ENCODE assay signal across 12 cellular contexts in the genomic region with DNA sequence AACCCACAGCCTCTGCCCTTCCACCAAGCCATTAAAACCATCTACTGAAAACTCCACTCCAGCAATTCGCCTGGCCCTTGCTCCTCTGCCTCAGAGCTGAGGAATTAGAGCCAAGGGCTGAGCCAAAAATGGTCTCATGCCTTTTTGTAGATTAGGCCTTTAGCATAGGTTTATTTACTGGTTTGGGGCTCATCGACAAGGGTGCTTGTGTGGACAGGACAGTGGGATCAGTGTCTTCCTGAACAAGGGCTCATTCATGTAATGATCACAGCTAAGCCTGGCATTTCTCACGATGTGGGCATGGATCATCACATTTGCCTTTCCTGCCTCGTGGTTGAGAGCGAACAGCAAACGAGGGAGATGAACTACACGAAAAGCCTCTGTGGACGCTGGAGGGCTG. TPM values are rescaled to one million over a fixed set of nuclear protein-coding genes. Genes with fewer than 3 reads are reported as not detected.
"Had no signal": no experiment of that assay in that cellular context is flagged by ENCODE, and none has a peak within 500 bp of the region (broad histone marks: within the 10 kb centered on the region; RNA-seq: fewer than 3 reads in every experiment).

No MANE protein-coding gene starts in this region.

- H3K27ac ChIP-seq: colonic mucosa, esophagus squamous epithelium, heart left ventricle, left lung, neutrophil, SJSA1, skin epidermis, suprapubic skin had no signal

- DNase-seq: esophagus squamous epithelium had no signal

RNA-seq across cellular contexts. Expression of a gene that starts 59.2 kb away (rescaled TPM):
- total RNA-seq: activated CD8-positive, alpha-beta memory T cell treated with anti-CD3 and anti-CD28 coated beads, Interleukin-2, amount 10 ng/mL, durations not matched to agents 7 days and 5 days; activated T-helper 2 cell treated with anti-CD3 and anti-CD28 coated beads, Interferon-gamma antibody, Interleukin-2, Interleukin-4, amounts not matched to agents 10 μg/mL and 5 μg/mL and 100 μg/mL, durations not matched to agents 14 hours and 24 hours and 36 hours; fibroblast of villous mesenchyme; naive thymus-derived CD8-positive, alpha-beta T cell; SJSA1 had no signal
